Comparison of ENCODE assay signal across 10 cellular contexts in the genomic region with DNA sequence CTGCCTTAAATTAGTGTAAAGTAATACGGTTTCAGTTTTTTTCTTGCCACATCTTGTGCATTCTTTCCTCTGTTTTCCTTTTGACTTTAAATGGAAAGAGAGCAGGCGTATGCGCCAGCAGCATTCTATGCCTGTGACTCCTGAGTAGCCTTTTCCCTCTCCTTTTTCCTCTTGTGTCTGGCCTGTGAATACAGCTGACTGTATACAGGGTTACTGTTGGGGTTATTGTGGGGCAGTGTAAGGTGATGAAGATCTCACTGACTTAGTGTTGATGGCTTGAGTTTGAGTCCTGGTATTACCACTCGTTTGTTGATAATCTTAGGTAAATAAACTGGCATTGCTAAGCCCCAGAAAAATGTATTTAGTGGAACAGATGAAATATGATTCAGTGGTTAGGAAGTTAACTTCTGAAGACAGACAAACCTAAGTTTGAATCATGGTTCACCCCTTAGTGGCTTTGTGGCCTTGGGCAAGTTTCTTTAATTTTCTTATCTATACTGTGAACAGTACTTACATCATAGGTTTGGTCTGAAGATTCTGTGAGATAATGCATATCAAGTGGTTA.
DNase-seq lines count a peak whose midpoint lies in the region; ATAC-seq and TF ChIP-seq lines count a peak whose summit lies in the region.
"Had no signal": no experiment of that assay in that cellular context is flagged by ENCODE, and none has a peak within 500 bp of the region (broad histone marks: within the 10 kb centered on the region; RNA-seq: fewer than 3 reads in every experiment).

No MANE protein-coding gene starts in this region.

- no peaks in the 10 kb centered on the region for H3K36me3 ChIP-seq in neural progenitor cell

- H3K9me3 ChIP-seq in neural progenitor cell (ENCODE audit: low read depth) = no peaks in the 10 kb centered on the region

- H4K20me1 ChIP-seq in neural progenitor cell (ENCODE audit: low read depth) = peaks cover 7% of the 10 kb centered on the region

- peaks cover 20% of the 10 kb centered on the region for H3K4me1 ChIP-seq in neural progenitor cell

- H3K27ac Mint-ChIP-seq in neural progenitor cell = no peak overlapping the region

- peaks cover 2% of the 10 kb centered on the region for H3K27me3 Mint-ChIP-seq in neural progenitor cell (ENCODE audit: insufficient read depth, low read depth)

- peaks cover 35% of the 10 kb centered on the region for H3K4me1 Mint-ChIP-seq in neural progenitor cell

- H3F3A ChIP-seq in neural progenitor cell (ENCODE audit: low read depth) = peaks cover 13% of the 10 kb centered on the region

- no peak overlapping the region for H3K4me3 Mint-ChIP-seq in neural progenitor cell

- H3K27ac ChIP-seq in neural progenitor cell = no peak overlapping the region

- no peak overlapping the region for H3K9ac ChIP-seq in neural progenitor cell

- H3K36me3 Mint-ChIP-seq in neural progenitor cell = peaks cover 12% of the 10 kb centered on the region

- no peaks in the 10 kb centered on the region for H3K79me2 ChIP-seq in neural progenitor cell (ENCODE audit: low read depth)

- H3K27me3 ChIP-seq in neural progenitor cell = no peaks in the 10 kb centered on the region

- no peak for TF ChIP-seq CTCF in choroid plexus epithelial cell (conservative IDR thresholded peaks at IDR 0.05; ENCODE audit: low read depth, low read length)
- no peak for TF ChIP-seq CTCF in neural progenitor cell (IDR thresholded peaks at IDR 0.05)

- H3K4me2 ChIP-seq in neural progenitor cell = no peak overlapping the region

- DNase-seq in EH (ENCODE audit: low read depth) (peak; percentile 95), NCI-H226 (peak; percentile 89), choroid plexus epithelial cell (ENCODE audit: low read depth) (peak; percentile 93), myocyte (ENCODE audit: low read depth) (peak; percentile 48), neural progenitor cell (ENCODE audit: low spot score) (no peak), cortex of kidney (lab: John Stamatoyannopoulos, UW) (no peak), HK-2 (ENCODE audit: unreplicated experiment) (no peak)
- DNase-seq: effector CD4-positive, alpha-beta T cell; stimulated activated CD4-positive, alpha-beta T cell treated with anti-CD3 and anti-CD28 coated beads, Interleukin-4, amount 100 ng/mL, for 4 hours had no signal

- ATAC-seq in HG02623 (IDR thresholded peaks at IDR 0.05; ENCODE audit: unreplicated experiment) = no peak

- H3K4me3 ChIP-seq in choroid plexus epithelial cell (ENCODE audit: low read depth, low read length) (no peak overlapping the region), neural progenitor cell (no peak overlapping the region)

- H2AFZ ChIP-seq in neural progenitor cell (replicated peaks) = no peak overlapping the region

- H3K9me3 Mint-ChIP-seq in neural progenitor cell = peaks cover 5% of the 10 kb centered on the region

Comparison
In these comparisons a context has a peak if more than half of its experiments do, and no peak if none do; other contexts are left out.
1. DNase-seq: peak in EH (single experiment), NCI-H226 (single experiment), choroid plexus epithelial cell (single experiment) and myocyte (single experiment); none in neural progenitor cell (single experiment), cortex of kidney (single experiment) and HK-2 (single experiment).